In genomic region chr12:111599459-111600295, GRCh38 we compare ENCODE assay signal across 8 cellular contexts. TPM values are rescaled to one million over a fixed set of nuclear protein-coding genes. Genes with fewer than 3 reads are reported as not detected.
DNase-seq lines count a peak whose midpoint lies in the region; ATAC-seq and TF ChIP-seq lines count a peak whose summit lies in the region.

No MANE protein-coding gene starts in this region.

- intact Hi-C loops in left cardiac atrium (cut with DNase I) = no loop called here
- intact Hi-C loops in posterior cingulate gyrus (cut with DNase I) = loop anchor here (2.0 kb wide), 1 partner anchor 85 kb away; the partner anchor contains the start of gene BRAP

- H3K27ac Mint-ChIP-seq in T-cell (peak overlapping the region; percentile 77 to 90), type B pancreatic cell (peak overlapping the region; percentile 89)

- H3K4me1 Mint-ChIP-seq in T-cell (peaks cover 32 to 37% (median 37%) of the 10 kb centered on the region in 3 donors), type B pancreatic cell (ENCODE audit: unreplicated experiment) (peaks cover 22% of the 10 kb centered on the region)

- H3K27me3 Mint-ChIP-seq in T-cell (no peaks in the 10 kb centered on the region), type B pancreatic cell (peaks cover 4% of the 10 kb centered on the region)

- H3K4me3 Mint-ChIP-seq in T-cell = peak overlapping the region; percentile 81 to 87 (median 84)
- H3K4me3 Mint-ChIP-seq in type B pancreatic cell = peak overlapping the region; percentile 83

- POLR2A ChIA-PET in T-cell (lab: Charles Lee) = no interaction called here

- ATAC-seq in HG02759 (IDR thresholded peaks at IDR 0.05; ENCODE audit: unreplicated experiment) = peak; percentile 77
- ATAC-seq in T-cell (replicated peaks in 1 of 4) = peak; percentile 78 to 84 (median 80)
- ATAC-seq in left cardiac atrium = peak; percentile 91 to 93

- no peaks in the 10 kb centered on the region for H3K9me3 Mint-ChIP-seq in T-cell
- no peaks in the 10 kb centered on the region for H3K9me3 Mint-ChIP-seq in type B pancreatic cell

- TF ChIP-seq CTCF in GM12865 (IDR thresholded peaks at IDR 0.05; ENCODE audit: insufficient read depth, low read depth, low read length, missing control alignments) (no peak), type B pancreatic cell (conservative IDR thresholded peaks at IDR 0.05) (peak; percentile 34)

- CTCF ChIA-PET in T-cell (lab: Charles Lee) = interaction anchor here in 1 of 2 donors (0.5 kb wide), 1 partner anchor 264 kb away, joined by 3 read pairs; no protein-coding TSS in a partner anchor

- H3K4me3 ChIP-seq in GM12865 (ENCODE audit: low read depth, low read length) = peak overlapping the region; percentile 83

- H3K36me3 Mint-ChIP-seq in T-cell = no peaks in the 10 kb centered on the region
- H3K36me3 Mint-ChIP-seq in type B pancreatic cell = peaks cover 4% of the 10 kb centered on the region

- peak; percentile 97 for DNase-seq in GM12865 (ENCODE audit: low read depth)
- DNase-seq in NCI-H1417 (lab: John Stamatoyannopoulos, UW) = peak; percentile 89 to 98 (median 95)
- peak; percentile 61 to 90 (median 76) for DNase-seq in T-cell
- peak; percentile 91 for DNase-seq in amniotic epithelial cell (ENCODE audit: low read depth)
- peak; percentile 96 for DNase-seq in left cardiac atrium
- peak; percentile 80 to 97 (median 85) for DNase-seq in posterior cingulate gyrus
- DNase-seq in type B pancreatic cell (ENCODE audit: extremely low spot score, unreplicated experiment) = peak; percentile 92

RNA-seq across cellular contexts. Expression of gene ATXN2, which starts 0.6 kb away (rescaled TPM):
- total RNA-seq in T-cell (10 to 100 TPM; 48.6 to 54.0 (median 50.3) TPM), left cardiac atrium (10 to 100 TPM; 43.7 to 54.0 TPM), type B pancreatic cell (ENCODE audit: low replicate concordance) (63.4 and 80.9 TPM in 2 replicates)

Comparison
In these comparisons a context has a peak if more than half of its experiments do, and no peak if none do; other contexts are left out.
1. Peak in every context shown above with its lines: DNase-seq, ATAC-seq and H3K4me3 ChIP-seq.